1 cellular context compared by ENCODE assay signal in genomic region chr18:37429768-37430167, GRCh38.
TF ChIP-seq lines count a peak whose summit lies in the region.

No MANE protein-coding gene starts in this region.

TF ChIP-seq in GM23338, 12 proteins besides CTCF, POLR2A, EP300 and RAD21:
- TF ChIP-seq ZNF462 (CRISPR knock-in tag; IDR thresholded peaks at IDR 0.05) (no peak), NANOG (IDR thresholded peaks at IDR 0.05; ENCODE audit: borderline replicate concordance) (no peak), EZH2 (IDR thresholded peaks at IDR 0.05; ENCODE audit: low read depth, unreplicated experiment) (no peak), CREB1 (CRISPR knock-in tag; IDR thresholded peaks at IDR 0.05; ENCODE audit: low read depth) (no peak), STAT1 (IDR thresholded peaks at IDR 0.05; ENCODE audit: unreplicated experiment) (no peak), POLR2AphosphoS5 (IDR thresholded peaks at IDR 0.05; ENCODE audit: low read depth) (no peak), JUNB (IDR thresholded peaks at IDR 0.05; ENCODE audit: unreplicated experiment) (no peak), ZNF114 (CRISPR knock-in tag; IDR thresholded peaks at IDR 0.05) (no peak), EZH2phosphoT487 (IDR thresholded peaks at IDR 0.05; ENCODE audit: unreplicated experiment) (no peak), REST (IDR thresholded peaks at IDR 0.05; ENCODE audit: unreplicated experiment) (no peak), ZNF331 (CRISPR knock-in tag; IDR thresholded peaks at IDR 0.05; ENCODE audit: low read depth) (no peak), ETS1 (IDR thresholded peaks at IDR 0.05) (no peak)
